ENCODE assay signal across 27 cellular contexts in genomic region chr11:5203366-5203765, GRCh38. TPM values are rescaled to one million over a fixed set of nuclear protein-coding genes. Genes with fewer than 3 reads are reported as not detected.
"Had no signal": no experiment of that assay in that cellular context is flagged by ENCODE, and none has a peak within 500 bp of the region (broad histone marks: within the 10 kb centered on the region; RNA-seq: fewer than 3 reads in every experiment).

No MANE protein-coding gene starts in this region.

- H3K9me3 ChIP-seq: MG63 had no signal

- H3K27me3 ChIP-seq: MG63 had no signal

- H3K4me3 ChIP-seq: MG63, SK-N-MC had no signal

- H3K36me3 ChIP-seq: MG63, WERI-Rb-1 had no signal

- ATAC-seq: activated CD4-positive, alpha-beta T cell treated with anti-CD3 and anti-CD28 coated beads for 36 hours; activated T-helper 17 cell treated with anti-CD3 and anti-CD28 coated beads, Interleukin-2, amount 50 U/mL, for 72 hours; T-cell had no signal

- H3K27ac ChIP-seq: SK-N-MC, WERI-Rb-1 had no signal

- DNase-seq: activated CD4-positive, alpha-beta memory T cell treated with anti-CD3 and anti-CD28 coated beads, Interleukin-2, amount 10 ng/mL, durations not matched to agents 7 days and 5 days; activated CD4-positive, alpha-beta T cell treated with anti-CD3 and anti-CD28 coated beads for 36 hours; activated CD4-positive, alpha-beta T cell treated with anti-CD3 and anti-CD28 coated beads, Interleukin-2, amount 50 U/mL, for 1 hour; activated gamma-delta T cell; activated naive CD4-positive, alpha-beta T cell treated with anti-CD3 and anti-CD28 coated beads for 36 hours; activated T-cell treated with anti-CD3 and anti-CD28 coated beads for 4 hours; activated T-cell treated with anti-CD3 and anti-CD28 coated beads, Interleukin-2, amount 50 U/mL, for 48 hours; anterior cingulate cortex; central memory CD4-positive, alpha-beta T cell; MG63; NCI-H1105; NCI-H1436; NCI-H1694 treated with DMSO at 0.1 percent for 48 hours; NCI-H2029 treated with DMSO at 0.1 percent for 48 hours; NCI-H345; NCI-H510A; NCI-H526 treated with DMSO at 0.1 percent for 48 hours; NCI-H82; T-cell; WERI-Rb-1 had no signal

RNA-seq across cellular contexts. Expression of gene OR51V1, which starts 2.9 kb away (rescaled TPM):
- total RNA-seq: activated CD4-positive, alpha-beta memory T cell treated with anti-CD3 and anti-CD28 coated beads, Interleukin-2, amount 10 ng/mL, durations not matched to agents 7 days and 5 days; activated CD4-positive, alpha-beta T cell treated with anti-CD3 and anti-CD28 coated beads for 36 hours; activated CD8-positive, alpha-beta memory T cell treated with anti-CD3 and anti-CD28 coated beads for 36 hours; activated naive CD4-positive, alpha-beta T cell treated with anti-CD3 and anti-CD28 coated beads for 36 hours; activated T-helper 17 cell treated with anti-CD3 and anti-CD28 coated beads, Interleukin-2, amount 50 U/mL, for 72 hours; OCI-LY7; RPMI7951; T-cell; T-helper 2 cell treated with Interferon-gamma antibody and Interleukin-4, amounts not matched to agents 100 ng/mL and 5 ng/mL, for 36 hours had no signal
- polyA plus RNA-seq: adipose tissue had no signal

RNA-seq across cellular contexts. Expression of gene HBB, which starts 23.5 kb away (rescaled TPM):
- total RNA-seq: activated CD4-positive, alpha-beta memory T cell treated with anti-CD3 and anti-CD28 coated beads, Interleukin-2, amount 10 ng/mL, durations not matched to agents 7 days and 5 days; activated CD4-positive, alpha-beta T cell treated with anti-CD3 and anti-CD28 coated beads for 36 hours; activated CD8-positive, alpha-beta memory T cell treated with anti-CD3 and anti-CD28 coated beads for 36 hours; activated naive CD4-positive, alpha-beta T cell treated with anti-CD3 and anti-CD28 coated beads for 36 hours; activated T-helper 17 cell treated with anti-CD3 and anti-CD28 coated beads, Interleukin-2, amount 50 U/mL, for 72 hours; OCI-LY7; RPMI7951; T-helper 2 cell treated with Interferon-gamma antibody and Interleukin-4, amounts not matched to agents 100 ng/mL and 5 ng/mL, for 36 hours had no signal

RNA-seq across cellular contexts. Expression of gene HBD, which starts 30.9 kb away (rescaled TPM):
- total RNA-seq: activated CD4-positive, alpha-beta memory T cell treated with anti-CD3 and anti-CD28 coated beads, Interleukin-2, amount 10 ng/mL, durations not matched to agents 7 days and 5 days; activated CD4-positive, alpha-beta T cell treated with anti-CD3 and anti-CD28 coated beads for 36 hours; activated CD8-positive, alpha-beta memory T cell treated with anti-CD3 and anti-CD28 coated beads for 36 hours; activated naive CD4-positive, alpha-beta T cell treated with anti-CD3 and anti-CD28 coated beads for 36 hours; activated T-helper 17 cell treated with anti-CD3 and anti-CD28 coated beads, Interleukin-2, amount 50 U/mL, for 72 hours; OCI-LY7; RPMI7951; T-helper 2 cell treated with Interferon-gamma antibody and Interleukin-4, amounts not matched to agents 100 ng/mL and 5 ng/mL, for 36 hours had no signal

RNA-seq across cellular contexts. Expression of gene HBG1, which starts 46.3 kb away (rescaled TPM):
- total RNA-seq: activated CD4-positive, alpha-beta memory T cell treated with anti-CD3 and anti-CD28 coated beads, Interleukin-2, amount 10 ng/mL, durations not matched to agents 7 days and 5 days; activated CD4-positive, alpha-beta T cell treated with anti-CD3 and anti-CD28 coated beads for 36 hours; activated CD8-positive, alpha-beta memory T cell treated with anti-CD3 and anti-CD28 coated beads for 36 hours; activated naive CD4-positive, alpha-beta T cell treated with anti-CD3 and anti-CD28 coated beads for 36 hours; activated T-helper 17 cell treated with anti-CD3 and anti-CD28 coated beads, Interleukin-2, amount 50 U/mL, for 72 hours; OCI-LY7; RPMI7951; T-helper 2 cell treated with Interferon-gamma antibody and Interleukin-4, amounts not matched to agents 100 ng/mL and 5 ng/mL, for 36 hours had no signal
- polyA plus RNA-seq: adipose tissue had no signal

RNA-seq across cellular contexts. Expression of gene OR52A1, which starts 48.8 kb away (rescaled TPM):
- total RNA-seq: activated CD4-positive, alpha-beta memory T cell treated with anti-CD3 and anti-CD28 coated beads, Interleukin-2, amount 10 ng/mL, durations not matched to agents 7 days and 5 days; activated CD4-positive, alpha-beta T cell treated with anti-CD3 and anti-CD28 coated beads for 36 hours; activated CD8-positive, alpha-beta memory T cell treated with anti-CD3 and anti-CD28 coated beads for 36 hours; activated naive CD4-positive, alpha-beta T cell treated with anti-CD3 and anti-CD28 coated beads for 36 hours; OCI-LY7; RPMI7951; T-cell; T-helper 2 cell treated with Interferon-gamma antibody and Interleukin-4, amounts not matched to agents 100 ng/mL and 5 ng/mL, for 36 hours had no signal
- polyA plus RNA-seq: adipose tissue had no signal
